15 cellular contexts compared by ENCODE assay signal in genomic region chr10:122390271-122390670, GRCh38. TPM values are rescaled to one million over a fixed set of nuclear protein-coding genes. Genes with fewer than 3 reads are reported as not detected.
DNase-seq lines count a peak whose midpoint lies in the region; ATAC-seq and TF ChIP-seq lines count a peak whose summit lies in the region.
"Had no signal": no experiment of that assay in that cellular context is flagged by ENCODE, and none has a peak within 500 bp of the region (broad histone marks: within the 10 kb centered on the region; RNA-seq: fewer than 3 reads in every experiment).

No MANE protein-coding gene starts in this region.

- H3K4me2 ChIP-seq in OCI-LY7 (ENCODE audit: low read length) = no peak overlapping the region

- no peaks in the 10 kb centered on the region for H3K27me3 Mint-ChIP-seq in CD8-positive, alpha-beta T cell (ENCODE audit: low read depth)
- H3K27me3 Mint-ChIP-seq in stimulated activated memory B cell treated with anti-CD40 and anti-IgM and Interleukin-4, amounts not matched to agents 10 μg/mL and 1 μg/mL and 100 μg/mL, for 72 hours = no peaks in the 10 kb centered on the region

- no peak for TF ChIP-seq CTCF in CD8-positive, alpha-beta T cell (IDR thresholded peaks at IDR 0.05)
- no peak for TF ChIP-seq CTCF in OCI-LY7 (conservative IDR thresholded peaks at IDR 0.05; ENCODE audit: low read length)

- H3K4me3 Mint-ChIP-seq in CD8-positive, alpha-beta T cell = no peak overlapping the region
- no peak overlapping the region for H3K4me3 Mint-ChIP-seq in stimulated activated memory B cell treated with anti-CD40 and anti-IgM and Interleukin-4, amounts not matched to agents 10 μg/mL and 1 μg/mL and 100 μg/mL, for 72 hours

- peaks cover 5% of the 10 kb centered on the region for H3K36me3 ChIP-seq in CD8-positive, alpha-beta T cell (ENCODE audit: insufficient read depth, low read length)
- peaks cover 12% of the 10 kb centered on the region for H3K36me3 ChIP-seq in OCI-LY7 (ENCODE audit: insufficient read depth, low read length)

- peak overlapping the region; percentile 52 for H3K27ac Mint-ChIP-seq in CD8-positive, alpha-beta T cell
- peak overlapping the region; percentile 35 for H3K27ac Mint-ChIP-seq in stimulated activated memory B cell treated with anti-CD40 and anti-IgM and Interleukin-4, amounts not matched to agents 10 μg/mL and 1 μg/mL and 100 μg/mL, for 72 hours

- peaks cover 17% of the 10 kb centered on the region for H3K4me1 ChIP-seq in CD8-positive, alpha-beta T cell (ENCODE audit: insufficient read depth, low read length)
- H3K4me1 ChIP-seq in OCI-LY7 (ENCODE audit: insufficient read depth, low read length, poor library complexity, severe bottlenecking) = peaks cover 15% of the 10 kb centered on the region

- H3K36me3 Mint-ChIP-seq in CD8-positive, alpha-beta T cell = peaks cover 49% of the 10 kb centered on the region
- H3K36me3 Mint-ChIP-seq in stimulated activated memory B cell treated with anti-CD40 and anti-IgM and Interleukin-4, amounts not matched to agents 10 μg/mL and 1 μg/mL and 100 μg/mL, for 72 hours = peaks cover 30% of the 10 kb centered on the region

- no peak for ATAC-seq in CD8-positive, alpha-beta T cell
- ATAC-seq in stimulated activated memory B cell treated with anti-CD40 and anti-IgM and Interleukin-4, amounts not matched to agents 10 μg/mL and 1 μg/mL and 100 μg/mL, for 72 hours = peak; percentile 67

- no peak overlapping the region for H3K4me3 ChIP-seq in CD8-positive, alpha-beta T cell (ENCODE audit: low read depth, low read length)
- H3K4me3 ChIP-seq in OCI-LY7 (ENCODE audit: low read depth, low read length, poor library complexity, severe bottlenecking) = no peak overlapping the region
- H3K4me3 ChIP-seq: SK-N-MC had no signal

- H4K20me1 ChIP-seq in OCI-LY7 (ENCODE audit: insufficient read depth, low read length) = 0 out of 2 replicates have a peak, but pooled peaks cover 3% of the 10 kb centered on the region

- H3K27me3 ChIP-seq in CD8-positive, alpha-beta T cell (ENCODE audit: insufficient read depth, low read length) = no peaks in the 10 kb centered on the region

- peaks cover 2% of the 10 kb centered on the region for H3K9me3 Mint-ChIP-seq in CD8-positive, alpha-beta T cell
- H3K9me3 Mint-ChIP-seq in stimulated activated memory B cell treated with anti-CD40 and anti-IgM and Interleukin-4, amounts not matched to agents 10 μg/mL and 1 μg/mL and 100 μg/mL, for 72 hours = no peaks in the 10 kb centered on the region

- H3K9me3 ChIP-seq in CD8-positive, alpha-beta T cell (ENCODE audit: low read length) = no peaks in the 10 kb centered on the region
- no peaks in the 10 kb centered on the region for H3K9me3 ChIP-seq in OCI-LY7 (ENCODE audit: low read length)

- H3K9me2 ChIP-seq in OCI-LY7 (ENCODE audit: insufficient read depth, low read length) = no peaks in the 10 kb centered on the region

- H3K27ac ChIP-seq in CD8-positive, alpha-beta T cell (ENCODE audit: low read depth, low read length) = no peak overlapping the region
- H3K27ac ChIP-seq in OCI-LY7 (ENCODE audit: low read depth, low read length, poor library complexity, severe bottlenecking) = no peak overlapping the region
- H3K27ac ChIP-seq: C4-2B, SK-N-MC had no signal

- H3K4me1 Mint-ChIP-seq in CD8-positive, alpha-beta T cell (ENCODE audit: low read depth) = peaks cover 61% of the 10 kb centered on the region
- H3K4me1 Mint-ChIP-seq in stimulated activated memory B cell treated with anti-CD40 and anti-IgM and Interleukin-4, amounts not matched to agents 10 μg/mL and 1 μg/mL and 100 μg/mL, for 72 hours = peaks cover 23% of the 10 kb centered on the region

- POLR2A ChIA-PET in CD8-positive, alpha-beta T cell (lab: Charles Lee) = interaction anchor here (1.7 kb wide), 1 partner anchor 16 kb away, joined by 8 read pairs; the partner anchor contains the start of gene PLEKHA1
- POLR2A ChIA-PET in OCI-LY7 (lab: Charles Lee) = no interaction called here

- no peak for DNase-seq in CD8-positive, alpha-beta T cell
- DNase-seq in OCI-LY7 (ENCODE audit: low spot score) = peak; percentile 2
- DNase-seq in kidney tubule cell (ENCODE audit: low spot score) = peak; percentile 52
- no peak for DNase-seq in EL
- DNase-seq in activated gamma-delta T cell (lab: John Stamatoyannopoulos, UW) = no peak
- DNase-seq in OCI-M2 (lab: John Stamatoyannopoulos, UW; ENCODE audit: unreplicated experiment) = no peak
- DNase-seq: DND-41, KG1, NCI-H1105 treated with DMSO at 0.1 percent for 48 hours, NCI-H1694, NCI-H2081 treated with DMSO at 0.1 percent for 48 hours, SHP77 had no signal

- CTCF ChIA-PET in CD8-positive, alpha-beta T cell (lab: Charles Lee) = interaction anchor here (1.0 to 1.3 kb wide), 5 partner anchors 10 to 47 kb away, joined by 3 to 6 read pairs (median 3); no protein-coding TSS in a partner anchor
- CTCF ChIA-PET in OCI-LY7 (lab: Charles Lee; ENCODE audit: unreplicated experiment) = no interaction called here

- no peaks in the 10 kb centered on the region for H3K79me2 ChIP-seq in OCI-LY7 (ENCODE audit: insufficient read depth, low read depth, low read length)

- BruUV-seq in OCI-LY7 (replicated peaks; lab: Mats Ljungman, UMichigan) = no TSS peak

- intact Hi-C loops in CD8-positive, alpha-beta T cell (cut with DNase I, micrococcal nuclease) = no loop called here
- intact Hi-C loops in OCI-LY7 (cut with micrococcal nuclease; ENCODE audit: unreplicated experiment) = no loop called here

- no peak overlapping the region for H2AFZ ChIP-seq in OCI-LY7 (ENCODE audit: low read length)

RNA-seq across cellular contexts. Expression of gene PLEKHA1, which starts 15.8 kb away (rescaled TPM):
- 10 to 100 TPM; 23.6 to 24.6 TPM for total RNA-seq in CD8-positive, alpha-beta T cell
- total RNA-seq in OCI-LY7 (2014; rRNA removed; shearing (Covaris generic)) = 4.2 and 7.3 TPM in 2 replicates
- total RNA-seq in OCI-LY7 (2022) = 5.5 and 5.6 TPM in 2 replicates

Comparison
In these comparisons a context has a peak if more than half of its experiments do, and no peak if none do; other contexts are left out.
1. DNase-seq: peak in OCI-LY7 (single experiment) and kidney tubule cell (single experiment); none in CD8-positive, alpha-beta T cell (0 of 7), EL (single experiment), activated gamma-delta T cell (single experiment) and OCI-M2 (single experiment).